In genomic region chr4:119041951-119042560, GRCh38 we compare ENCODE assay signal across 8 cellular contexts.
DNase-seq lines count a peak whose midpoint lies in the region; ATAC-seq and TF ChIP-seq lines count a peak whose summit lies in the region.

No MANE protein-coding gene starts in this region.

- POLR2A ChIA-PET in WTC11 (lab: Charles Lee) = no interaction called here

- no peak overlapping the region for H3K4me3 Mint-ChIP-seq in CD4-positive, CD25-positive, alpha-beta regulatory T cell
- H3K4me3 Mint-ChIP-seq in WTC11 (no peak overlapping the region), mesothelial cell of epicardium (no peak overlapping the region)

- no peaks in the 10 kb centered on the region for H3K36me3 Mint-ChIP-seq in CD4-positive, CD25-positive, alpha-beta regulatory T cell
- H3K36me3 Mint-ChIP-seq in WTC11 (no peaks in the 10 kb centered on the region), mesothelial cell of epicardium (no peaks in the 10 kb centered on the region)

- ATAC-seq in CD4-positive, CD25-positive, alpha-beta regulatory T cell (ENCODE audit: low read depth in 2 of 2) = peak; percentile 72 to 86
- peak; percentile 89 for ATAC-seq in GM19035 (IDR thresholded peaks at IDR 0.05; ENCODE audit: unreplicated experiment)
- ATAC-seq in HG03135 (IDR thresholded peaks at IDR 0.05; ENCODE audit: unreplicated experiment) = peak; percentile 84
- peak; percentile 76 for ATAC-seq in WTC11

- peaks cover 4% of the 10 kb centered on the region for H3K27me3 ChIP-seq in CD4-positive, CD25-positive, alpha-beta regulatory T cell (ENCODE audit: control insufficient read depth, insufficient read depth, low read length)
- no peaks in the 10 kb centered on the region for H3K27me3 ChIP-seq in dorsolateral prefrontal cortex

- TF ChIP-seq CTCF in WTC11 (IDR thresholded peaks at IDR 0.05) (no peak), dorsolateral prefrontal cortex (IDR thresholded peaks at IDR 0.05 in 54 of 56, conservative IDR thresholded peaks at IDR 0.05 in 2 of 56; ENCODE audit: low read depth in 1 of 56, partially characterized antibody in 56 of 56) (peak; percentile 40 to 81 (median 69)), mesothelial cell of epicardium (IDR thresholded peaks at IDR 0.05; ENCODE audit: unreplicated experiment) (no peak)

- peak; percentile 30 to 76 (median 57) for DNase-seq in CD4-positive, CD25-positive, alpha-beta regulatory T cell
- DNase-seq in NCI-H2227 (lab: John Stamatoyannopoulos, UW; ENCODE audit: unreplicated experiment) = peak; percentile 72
- DNase-seq in WTC11 (ENCODE audit: low spot score) = peak; percentile 38
- peak in 3 of 10 donors; percentile 20 to 68 (median 37) for DNase-seq in dorsolateral prefrontal cortex
- DNase-seq in mesothelial cell of epicardium (ENCODE audit: low spot score in 2 of 2, unreplicated experiment in 2 of 2) = no peak
- peak in 5 of 6 experiments; percentile 12 to 59 (median 43) for DNase-seq in stimulated activated naive CD4-positive, alpha-beta T cell (lab: John Stamatoyannopoulos, UW)

- no peaks in the 10 kb centered on the region for H3K9me3 ChIP-seq in CD4-positive, CD25-positive, alpha-beta regulatory T cell (ENCODE audit: control insufficient read depth in 2 of 2, low read length in 2 of 2)

- no peak overlapping the region for H3K27ac Mint-ChIP-seq in CD4-positive, CD25-positive, alpha-beta regulatory T cell
- H3K27ac Mint-ChIP-seq in WTC11 (no peak overlapping the region), mesothelial cell of epicardium (peak overlapping the region; percentile 43)

- H3K36me3 ChIP-seq in CD4-positive, CD25-positive, alpha-beta regulatory T cell (ENCODE audit: control insufficient read depth, insufficient read depth, low read length) = no peaks in the 10 kb centered on the region

- H3K27ac ChIP-seq in CD4-positive, CD25-positive, alpha-beta regulatory T cell (ENCODE audit: insufficient read depth, low read length, poor library complexity, severe bottlenecking) = no peak overlapping the region
- H3K27ac ChIP-seq in dorsolateral prefrontal cortex = peak overlapping the region in 39 of 59 donors; percentile 0 to 77 (median 29)

- CTCF ChIA-PET in WTC11 (lab: Charles Lee) = interaction anchor here (0.6 to 1.2 kb wide), 3 partner anchors 11 to 258 kb away, joined by 3 to 4 read pairs (median 3); a partner anchor contains a TSS

- no peak overlapping the region for H3K4me3 ChIP-seq in CD4-positive, CD25-positive, alpha-beta regulatory T cell (ENCODE audit: low read depth, low read length)
- H3K4me3 ChIP-seq in dorsolateral prefrontal cortex = peak overlapping the region in 9 of 59 donors; percentile 2 to 31 (median 17)

- intact Hi-C loops in dorsolateral prefrontal cortex (cut with DNase I) = loop anchor here in 1 of 2 donors (5.0 kb wide), 1 partner anchor 245 kb away; no protein-coding TSS in a partner anchor

- H3K4me1 Mint-ChIP-seq in CD4-positive, CD25-positive, alpha-beta regulatory T cell = peaks cover 0 to 5% (median 0%) of the 10 kb centered on the region in 4 donors
- H3K4me1 Mint-ChIP-seq in WTC11 (peaks cover 44% of the 10 kb centered on the region), mesothelial cell of epicardium (peaks cover 41% of the 10 kb centered on the region)

- H3K9me3 Mint-ChIP-seq in CD4-positive, CD25-positive, alpha-beta regulatory T cell = no peaks in the 10 kb centered on the region
- H3K9me3 Mint-ChIP-seq in WTC11 (no peaks in the 10 kb centered on the region), mesothelial cell of epicardium (no peaks in the 10 kb centered on the region)

- no peaks in the 10 kb centered on the region for H3K4me1 ChIP-seq in CD4-positive, CD25-positive, alpha-beta regulatory T cell (ENCODE audit: control insufficient read depth, insufficient read depth, low read length, poor library complexity, severe bottlenecking)

- peaks cover 15% of the 10 kb centered on the region for H3K27me3 Mint-ChIP-seq in CD4-positive, CD25-positive, alpha-beta regulatory T cell
- H3K27me3 Mint-ChIP-seq in WTC11 (ENCODE audit: low read depth) (no peaks in the 10 kb centered on the region), mesothelial cell of epicardium (ENCODE audit: low read depth) (no peaks in the 10 kb centered on the region)

TF ChIP-seq in WTC11, 78 proteins besides CTCF, POLR2A, EP300 and RAD21:
- no peak for TF ChIP-seq TEAD1 (CRISPR knock-in tag; IDR thresholded peaks at IDR 0.05)

Comparison
In these comparisons a context has a peak if more than half of its experiments do, and no peak if none do; other contexts are left out.
1. DNase-seq: peak in CD4-positive, CD25-positive, alpha-beta regulatory T cell (3 of 3), NCI-H2227 (single experiment), WTC11 (single experiment) and stimulated activated naive CD4-positive, alpha-beta T cell (5 of 6); none in mesothelial cell of epicardium (0 of 2).
2. CTCF ChIP-seq: peak in dorsolateral prefrontal cortex (56 of 56); none in WTC11 (single experiment) and mesothelial cell of epicardium (single experiment).
3. Peak in every context shown above with its lines, with median percentiles within 50 percentile points of each other: ATAC-seq.